1 cellular context compared by ENCODE assay signal in the genomic region with DNA sequence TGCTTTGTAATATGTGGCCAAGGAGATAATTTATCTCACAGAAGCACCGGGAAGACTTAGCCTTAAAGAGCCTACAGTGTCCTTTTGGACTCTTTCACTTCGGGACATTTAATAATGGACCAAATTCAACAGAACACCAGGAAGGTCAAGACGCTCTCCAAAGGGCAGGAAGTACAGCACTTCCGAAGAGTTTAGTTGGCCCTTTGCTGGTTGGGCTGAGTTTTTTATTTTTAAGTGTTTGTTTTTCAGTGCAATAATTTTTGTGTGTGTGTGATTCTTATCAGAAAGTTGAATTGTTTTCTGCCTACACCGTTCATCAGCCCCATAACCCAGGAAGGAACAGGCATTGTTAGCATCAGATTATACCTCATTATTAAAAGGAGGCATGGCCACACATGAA.
TF ChIP-seq lines count a peak whose summit lies in the region.

No MANE protein-coding gene starts in this region.

TF ChIP-seq in GM23338, 12 proteins besides CTCF, POLR2A, EP300 and RAD21 (continued from another document):
- TF ChIP-seq, protein P1, sequence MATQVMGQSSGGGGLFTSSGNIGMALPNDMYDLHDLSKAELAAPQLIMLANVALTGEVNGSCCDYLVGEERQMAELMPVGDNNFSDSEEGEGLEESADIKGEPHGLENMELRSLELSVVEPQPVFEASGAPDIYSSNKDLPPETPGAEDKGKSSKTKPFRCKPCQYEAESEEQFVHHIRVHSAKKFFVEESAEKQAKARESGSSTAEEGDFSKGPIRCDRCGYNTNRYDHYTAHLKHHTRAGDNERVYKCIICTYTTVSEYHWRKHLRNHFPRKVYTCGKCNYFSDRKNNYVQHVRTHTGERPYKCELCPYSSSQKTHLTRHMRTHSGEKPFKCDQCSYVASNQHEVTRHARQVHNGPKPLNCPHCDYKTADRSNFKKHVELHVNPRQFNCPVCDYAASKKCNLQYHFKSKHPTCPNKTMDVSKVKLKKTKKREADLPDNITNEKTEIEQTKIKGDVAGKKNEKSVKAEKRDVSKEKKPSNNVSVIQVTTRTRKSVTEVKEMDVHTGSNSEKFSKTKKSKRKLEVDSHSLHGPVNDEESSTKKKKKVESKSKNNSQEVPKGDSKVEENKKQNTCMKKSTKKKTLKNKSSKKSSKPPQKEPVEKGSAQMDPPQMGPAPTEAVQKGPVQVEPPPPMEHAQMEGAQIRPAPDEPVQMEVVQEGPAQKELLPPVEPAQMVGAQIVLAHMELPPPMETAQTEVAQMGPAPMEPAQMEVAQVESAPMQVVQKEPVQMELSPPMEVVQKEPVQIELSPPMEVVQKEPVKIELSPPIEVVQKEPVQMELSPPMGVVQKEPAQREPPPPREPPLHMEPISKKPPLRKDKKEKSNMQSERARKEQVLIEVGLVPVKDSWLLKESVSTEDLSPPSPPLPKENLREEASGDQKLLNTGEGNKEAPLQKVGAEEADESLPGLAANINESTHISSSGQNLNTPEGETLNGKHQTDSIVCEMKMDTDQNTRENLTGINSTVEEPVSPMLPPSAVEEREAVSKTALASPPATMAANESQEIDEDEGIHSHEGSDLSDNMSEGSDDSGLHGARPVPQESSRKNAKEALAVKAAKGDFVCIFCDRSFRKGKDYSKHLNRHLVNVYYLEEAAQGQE (IDR thresholded peaks at IDR 0.05; ENCODE audit: unreplicated experiment): no peak
TF ChIP-seq in GM23338: peak in this region for 0.
